Comparison of ENCODE assay signal across 17 cellular contexts in the genomic region with DNA sequence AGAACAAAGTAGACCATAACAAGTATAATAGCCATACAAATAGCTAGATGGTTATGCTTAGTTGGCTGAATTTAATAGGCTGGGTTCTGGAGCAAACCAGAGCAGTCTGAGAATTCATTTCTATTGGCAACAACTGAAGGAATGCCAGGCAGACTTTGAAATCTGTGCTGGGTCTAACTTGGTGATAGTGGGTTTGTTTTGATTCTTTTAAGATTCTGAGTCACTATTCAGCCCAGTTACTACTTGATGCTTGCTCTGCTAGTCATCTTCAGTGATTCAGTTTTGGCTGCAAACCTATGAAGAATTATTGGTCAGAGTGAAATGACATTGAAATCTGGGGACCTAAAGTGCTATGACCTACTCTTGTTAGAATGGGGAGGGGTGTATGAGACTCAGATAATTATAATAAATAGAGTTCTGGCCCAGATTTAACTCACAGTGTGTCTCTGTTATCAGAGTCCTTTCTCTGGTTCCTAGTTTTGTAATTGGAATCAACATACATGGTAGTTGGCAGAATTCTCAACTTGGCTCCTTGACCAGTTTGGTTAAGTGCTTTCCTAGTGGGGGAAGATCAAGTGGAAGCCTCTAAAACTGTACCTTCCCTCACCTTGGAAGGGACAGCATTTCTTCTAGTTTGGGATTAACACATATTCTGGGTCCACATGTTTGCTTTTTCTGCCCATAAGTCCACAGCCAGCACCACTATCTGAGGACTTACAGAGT. TPM values are rescaled to one million over a fixed set of nuclear protein-coding genes. Genes with fewer than 3 reads are reported as not detected.
DNase-seq lines count a peak whose midpoint lies in the region; ATAC-seq and TF ChIP-seq lines count a peak whose summit lies in the region.
"Had no signal": no experiment of that assay in that cellular context is flagged by ENCODE, and none has a peak within 500 bp of the region (broad histone marks: within the 10 kb centered on the region; RNA-seq: fewer than 3 reads in every experiment).

No MANE protein-coding gene starts in this region.

- H3K4me1 ChIP-seq in ACC112 (ENCODE audit: control insufficient read depth, insufficient read depth, low read length, unreplicated experiment): peaks cover 47% of the 10 kb centered on the region
- H3K4me1 ChIP-seq in Caco-2: peaks cover 4% of the 10 kb centered on the region; the same call in 1 of the 2 replicates
- H3K4me1 ChIP-seq: upper lobe of left lung had no signal

- no peaks in the 10 kb centered on the region for H3K9me3 Mint-ChIP-seq in activated naive CD4-positive, alpha-beta T cell treated with anti-CD3 and anti-CD28 coated beads, Interleukin-2, amount 10 ng/mL, durations not matched to agents 7 days and 5 days
- H3K9me3 Mint-ChIP-seq in Caco-2 (ENCODE audit: unreplicated experiment): no peaks in the 10 kb centered on the region

- H3K4me3 Mint-ChIP-seq in activated naive CD4-positive, alpha-beta T cell treated with anti-CD3 and anti-CD28 coated beads, Interleukin-2, amount 10 ng/mL, durations not matched to agents 7 days and 5 days: no peak overlapping the region
- no peak overlapping the region for H3K4me3 Mint-ChIP-seq in Caco-2 (ENCODE audit: unreplicated experiment)

- TF ChIP-seq CTCF in astrocyte of the spinal cord (IDR thresholded peaks at IDR 0.05; ENCODE audit: low read depth, low read length) (no peak), Caco-2 (IDR thresholded peaks at IDR 0.05; ENCODE audit: insufficient read depth in 1 of 2, low read depth in 1 of 2, low read length in 1 of 2, severe bottlenecking in 1 of 2, unreplicated experiment in 1 of 2) (no peak)

- no peak overlapping the region for H2AFZ ChIP-seq in ACC112 (ENCODE audit: low read length, unreplicated experiment)

- no peak for ATAC-seq in HG03025 (IDR thresholded peaks at IDR 0.05; ENCODE audit: low FRiP score, unreplicated experiment)
- ATAC-seq: sciatic nerve had no signal

- no peak overlapping the region for H3K27ac Mint-ChIP-seq in activated naive CD4-positive, alpha-beta T cell treated with anti-CD3 and anti-CD28 coated beads, Interleukin-2, amount 10 ng/mL, durations not matched to agents 7 days and 5 days
- H3K27ac Mint-ChIP-seq in Caco-2 (ENCODE audit: unreplicated experiment): no peak overlapping the region

- no peaks in the 10 kb centered on the region for H3K4me1 Mint-ChIP-seq in activated naive CD4-positive, alpha-beta T cell treated with anti-CD3 and anti-CD28 coated beads, Interleukin-2, amount 10 ng/mL, durations not matched to agents 7 days and 5 days
- H3K4me1 Mint-ChIP-seq in Caco-2 (ENCODE audit: low read depth, unreplicated experiment): peaks cover 8% of the 10 kb centered on the region

- H3K4me3 ChIP-seq in ACC112 (ENCODE audit: low read depth, low read length) (no peak overlapping the region), astrocyte of the spinal cord (ENCODE audit: low read depth, low read length) (no peak overlapping the region), Caco-2 (ENCODE audit: low read depth, low read length) (no peak overlapping the region)
- H3K4me3 ChIP-seq: dorsolateral prefrontal cortex, upper lobe of left lung had no signal

- POLR2A ChIA-PET in Caco-2 (lab: Charles Lee): no interaction called here

- intact Hi-C loops in Caco-2 (cut with micrococcal nuclease; ENCODE audit: unreplicated experiment): no loop called here

- no peaks in the 10 kb centered on the region for H3K36me3 Mint-ChIP-seq in activated naive CD4-positive, alpha-beta T cell treated with anti-CD3 and anti-CD28 coated beads, Interleukin-2, amount 10 ng/mL, durations not matched to agents 7 days and 5 days
- no peaks in the 10 kb centered on the region for H3K36me3 Mint-ChIP-seq in Caco-2 (ENCODE audit: insufficient read depth, unreplicated experiment)

- CTCF ChIA-PET in activated naive CD4-positive, alpha-beta T cell treated with anti-CD3 and anti-CD28 coated beads, Interleukin-2, amount 10 ng/mL, durations not matched to agents 7 days and 5 days (lab: Charles Lee): no interaction called here
- CTCF ChIA-PET in Caco-2 (lab: Charles Lee): no interaction called here

- peak; percentile 77 for DNase-seq in HS-27A (ENCODE audit: low read depth)
- peak; percentile 90 for DNase-seq in astrocyte of the spinal cord (ENCODE audit: low read depth, low spot score)
- DNase-seq in kidney glomerular epithelial cell (lab: John Stamatoyannopoulos, UW): peak; percentile 87
- DNase-seq in activated naive CD4-positive, alpha-beta T cell treated with anti-CD3 and anti-CD28 coated beads, Interleukin-2, amount 10 ng/mL, durations not matched to agents 7 days and 5 days: no peak
- no peak for DNase-seq in Caco-2
- DNase-seq in effector CD4-positive, alpha-beta T cell: no peak
- DNase-seq: activated CD4-positive, alpha-beta T cell treated with anti-CD3 and anti-CD28 coated beads, Interleukin-2, amount 50 U/mL, for 1 hour; activated naive CD4-positive, alpha-beta T cell treated with Interleukin-2 at 50 U/mL for 16 hours; dorsolateral prefrontal cortex; GF-D8; NCI-H1092; NCI-H69; upper lobe of left lung had no signal

- peak overlapping the region; percentile 75 for H3K27ac ChIP-seq in ACC112 (ENCODE audit: low read depth, low read length)
- H3K27ac ChIP-seq: C4-2B, upper lobe of left lung had no signal

- no peaks in the 10 kb centered on the region for H3K9me3 ChIP-seq in Caco-2
- H3K9me3 ChIP-seq: upper lobe of left lung had no signal

- H3K27me3 ChIP-seq in ACC112 (ENCODE audit: insufficient read depth, low read length) (no peaks in the 10 kb centered on the region), Caco-2 (replicated peaks; ENCODE audit: control insufficient read depth, insufficient read depth, low read length) (no peaks in the 10 kb centered on the region)
- H3K27me3 ChIP-seq: dorsolateral prefrontal cortex, upper lobe of left lung had no signal

- BruUV-seq in Caco-2 (replicated peaks; lab: Mats Ljungman, UMichigan): no TSS peak

- no peaks in the 10 kb centered on the region for H3K27me3 Mint-ChIP-seq in activated naive CD4-positive, alpha-beta T cell treated with anti-CD3 and anti-CD28 coated beads, Interleukin-2, amount 10 ng/mL, durations not matched to agents 7 days and 5 days
- H3K27me3 Mint-ChIP-seq in Caco-2 (ENCODE audit: insufficient read depth, unreplicated experiment): no peaks in the 10 kb centered on the region

- in situ Hi-C loops in astrocyte of the spinal cord (cut with HindIII; ENCODE audit: low sequenced_read_pairs): no loop called here

- no peaks in the 10 kb centered on the region for H3K36me3 ChIP-seq in ACC112 (ENCODE audit: insufficient read depth, low read length)
- H3K36me3 ChIP-seq in Caco-2 (ENCODE audit: control insufficient read depth, insufficient read depth, low read length): no peaks in the 10 kb centered on the region
- H3K36me3 ChIP-seq: upper lobe of left lung had no signal

- H3K79me2 ChIP-seq in ACC112 (ENCODE audit: control insufficient read depth, insufficient read depth, low read length, unreplicated experiment): peaks cover 66% of the 10 kb centered on the region

RNA-seq across cellular contexts. Expression of gene MNAT1, which starts 43.5 kb away (rescaled TPM):
- 36.4 and 38.8 TPM in 2 replicates for total RNA-seq in Caco-2 (2022)

RNA-seq across cellular contexts. Expression of gene SIX4, which starts 53.9 kb away (rescaled TPM):
- 4.3 and 4.8 TPM in 2 replicates for total RNA-seq in Caco-2 (2022)

Comparison
In these comparisons a context has a peak if more than half of its experiments do, and no peak if none do; other contexts are left out.
1. DNase-seq: peak in HS-27A (single experiment), astrocyte of the spinal cord (single experiment) and kidney glomerular epithelial cell (single experiment); none in activated naive CD4-positive, alpha-beta T cell treated with anti-CD3 and anti-CD28 coated beads, Interleukin-2, amount 10 ng/mL, durations not matched to agents 7 days and 5 days (single experiment), Caco-2 (0 of 2) and effector CD4-positive, alpha-beta T cell (single experiment).